ENCODE assay signal across 12 cellular contexts in the genomic region with DNA sequence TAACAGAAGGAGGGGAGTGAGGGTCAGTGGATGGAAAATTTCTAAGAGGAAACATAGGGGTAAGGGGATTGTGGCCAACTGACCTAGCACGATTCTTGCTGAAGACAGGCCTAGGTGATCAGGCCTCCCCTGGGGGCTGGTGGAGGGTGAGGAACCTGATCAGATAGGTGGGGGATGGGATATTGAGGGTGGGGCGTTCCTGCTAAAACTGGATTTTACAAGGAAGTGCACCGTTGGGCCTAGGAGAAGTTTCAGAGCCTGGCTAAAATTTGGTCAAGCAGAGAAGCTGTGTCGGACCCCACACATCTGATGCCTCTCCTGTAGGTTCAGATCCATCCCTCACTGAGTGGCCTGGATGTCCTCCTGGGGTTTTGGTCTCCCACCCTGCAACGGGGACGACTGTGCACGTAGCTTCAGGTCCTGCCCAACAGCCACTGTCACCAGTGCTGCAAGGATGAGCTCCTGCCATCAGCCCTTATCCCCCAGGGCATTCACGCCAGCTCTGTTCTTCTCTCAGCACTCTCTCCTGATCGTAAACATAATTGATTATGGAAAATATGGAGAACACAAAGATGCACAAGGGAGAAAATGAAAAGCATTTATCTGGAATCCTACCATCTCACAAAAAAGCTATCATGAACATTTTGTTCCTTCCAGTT.
"Had no signal": no experiment of that assay in that cellular context is flagged by ENCODE, and none has a peak within 500 bp of the region (broad histone marks: within the 10 kb centered on the region; RNA-seq: fewer than 3 reads in every experiment).

No MANE protein-coding gene starts in this region.

- H3K27ac ChIP-seq: hepatocyte, neural progenitor cell, ovary, sigmoid colon, thyroid gland had no signal

- ATAC-seq: T-helper 17 cell had no signal

- H3K27ac Mint-ChIP-seq: naive B cell, neural progenitor cell, T-helper 17 cell had no signal

- DNase-seq: activated CD4-positive, alpha-beta T cell treated with anti-CD3 and anti-CD28 coated beads, Interleukin-2, amount 50 U/mL, for 1 hour; activated CD4-positive, CD25-positive, alpha-beta regulatory T cell; activated naive CD4-positive, alpha-beta T cell treated with Interleukin-2 at 50 U/mL for 16 hours; kidney glomerular epithelial cell; naive B cell; sigmoid colon; stimulated activated CD4-positive, alpha-beta T cell treated with anti-CD3 and anti-CD28 coated beads, Interleukin-1b, Interleukin-23, amount 100 ng/mL, for 48 hours; T-helper 17 cell; thyroid gland had no signal

- H3K27me3 ChIP-seq: hepatocyte, neural progenitor cell, ovary, sigmoid colon, thyroid gland had no signal

- H3K36me3 ChIP-seq: neural progenitor cell, ovary, sigmoid colon, thyroid gland had no signal

- H3K4me1 Mint-ChIP-seq: naive B cell, neural progenitor cell, T-helper 17 cell had no signal

- H3K4me3 Mint-ChIP-seq: neural progenitor cell, T-helper 17 cell had no signal

- H3K4me3 ChIP-seq: hepatocyte, neural progenitor cell, ovary, sigmoid colon, thyroid gland had no signal

- H3K4me1 ChIP-seq: neural progenitor cell, sigmoid colon, thyroid gland had no signal

- H3K36me3 Mint-ChIP-seq: naive B cell had no signal

- H3K9me3 ChIP-seq: ovary, sigmoid colon, thyroid gland had no signal

- H3K9me3 Mint-ChIP-seq: neural progenitor cell had no signal
